ENCODE assay signal across 9 cellular contexts in the genomic region with DNA sequence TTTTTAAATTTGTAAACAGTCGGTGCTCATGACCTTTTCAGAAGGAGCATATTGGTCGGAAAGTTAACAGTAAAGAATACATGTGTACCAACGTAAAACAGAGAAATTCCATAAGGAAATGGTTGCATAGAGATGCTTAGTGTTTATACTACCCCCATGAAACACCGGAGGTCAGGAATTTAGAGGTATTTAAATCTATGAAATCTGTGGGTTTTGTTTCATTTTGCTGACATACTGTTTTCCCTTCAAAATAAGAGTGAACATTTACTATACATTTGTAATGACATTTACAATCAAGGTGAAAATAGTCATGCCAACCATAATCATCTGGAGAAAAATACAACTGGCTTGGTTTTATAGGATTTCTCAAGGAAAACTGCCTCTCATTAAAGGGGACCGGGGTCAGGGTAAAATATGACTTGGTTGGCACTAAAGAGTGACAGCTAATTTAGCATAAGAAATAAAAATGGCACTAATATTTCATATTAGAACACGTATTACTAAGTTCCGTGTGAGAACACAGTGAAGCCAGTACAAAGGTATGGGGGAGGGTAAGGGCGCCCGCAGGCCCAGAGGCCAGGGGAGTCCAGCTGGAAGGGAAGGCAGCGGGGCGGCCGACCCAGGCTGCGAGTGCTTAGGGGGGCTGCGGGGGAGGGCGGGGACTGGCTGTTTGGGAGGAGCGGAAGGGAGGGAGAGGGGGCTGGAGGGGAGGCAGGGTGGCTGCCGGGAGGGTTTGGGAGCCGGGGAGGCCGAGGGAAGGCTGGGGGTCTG. TPM values are rescaled to one million over a fixed set of nuclear protein-coding genes. Genes with fewer than 3 reads are reported as not detected.
DNase-seq lines count a peak whose midpoint lies in the region; ATAC-seq, FAIRE-seq and TF ChIP-seq lines count a peak whose summit lies in the region.
"Had no signal": no experiment of that assay in that cellular context is flagged by ENCODE, and none has a peak within 500 bp of the region (broad histone marks: within the 10 kb centered on the region; RNA-seq: fewer than 3 reads in every experiment).

No MANE protein-coding gene starts in this region.

- H3K27ac Mint-ChIP-seq in activated naive CD4-positive, alpha-beta T cell treated with anti-CD3 and anti-CD28 coated beads for 36 hours, result peak overlapping the region; percentile 99
- H3K27ac Mint-ChIP-seq in neural crest cell (ENCODE audit: unreplicated experiment), result peak overlapping the region; percentile 97

- H3K4me3 Mint-ChIP-seq in activated naive CD4-positive, alpha-beta T cell treated with anti-CD3 and anti-CD28 coated beads for 36 hours, result peak overlapping the region; percentile 97
- peak overlapping the region; percentile 89 for H3K4me3 Mint-ChIP-seq in neural crest cell

- H3K36me3 Mint-ChIP-seq in activated naive CD4-positive, alpha-beta T cell treated with anti-CD3 and anti-CD28 coated beads for 36 hours (ENCODE audit: low read depth), result peaks cover 27% of the 10 kb centered on the region
- peaks cover 2% of the 10 kb centered on the region for H3K36me3 Mint-ChIP-seq in neural crest cell (ENCODE audit: low read depth)

- intact Hi-C loops in activated naive CD4-positive, alpha-beta T cell treated with anti-CD3 and anti-CD28 coated beads for 36 hours (cut with micrococcal nuclease), result loop anchor here (1.0 to 5.0 kb wide), 6 partner anchors 41 to 1297 kb away; a partner anchor contains a TSS

- DNase-seq in activated naive CD4-positive, alpha-beta T cell treated with anti-CD3 and anti-CD28 coated beads for 36 hours, result peak; percentile 36
- no peak for DNase-seq in activated naive CD4-positive, alpha-beta T cell treated with Interleukin-2 at 50 U/mL for 16 hours
- DNase-seq in NCI-H2171 (lab: John Stamatoyannopoulos, UW) (peak; percentile 42), frontal cortex (ENCODE audit: low spot score in 2 of 2) (peak; percentile 23 to 54), neural crest cell (ENCODE audit: low read depth, low spot score) (peak; percentile 61)
- peak; percentile 13 for DNase-seq in activated T-helper 9 cell treated with anti-CD3 and anti-CD28 coated beads, Interleukin-2, amount 50 U/mL, for 16 hours (ENCODE audit: low read depth)
- DNase-seq in activated effector memory CD4-positive, alpha-beta T cell treated with Interleukin-2 at 50 U/mL for 16 hours, result no peak

- peaks cover 59% of the 10 kb centered on the region for H3K4me1 Mint-ChIP-seq in activated naive CD4-positive, alpha-beta T cell treated with anti-CD3 and anti-CD28 coated beads for 36 hours (ENCODE audit: low read depth)
- H3K4me1 Mint-ChIP-seq in neural crest cell, result peaks cover 57% of the 10 kb centered on the region

- H3K27me3 Mint-ChIP-seq in activated naive CD4-positive, alpha-beta T cell treated with anti-CD3 and anti-CD28 coated beads for 36 hours (ENCODE audit: low read depth), result no peaks in the 10 kb centered on the region
- no peaks in the 10 kb centered on the region for H3K27me3 Mint-ChIP-seq in neural crest cell (ENCODE audit: low read depth)

- peaks cover 2% of the 10 kb centered on the region for H3K9me3 Mint-ChIP-seq in activated naive CD4-positive, alpha-beta T cell treated with anti-CD3 and anti-CD28 coated beads for 36 hours
- H3K9me3 Mint-ChIP-seq in neural crest cell, result no peaks in the 10 kb centered on the region

- CTCF ChIA-PET in activated naive CD4-positive, alpha-beta T cell treated with anti-CD3 and anti-CD28 coated beads for 36 hours (lab: Charles Lee), result interaction anchor here (0.6 to 2.0 kb wide), 3 partner anchors 82 to 170 kb away, joined by 3 to 6 read pairs (median 3); no protein-coding TSS in a partner anchor

- ATAC-seq in HG02678 (IDR thresholded peaks at IDR 0.05; ENCODE audit: unreplicated experiment), result peak; percentile 7

- no peak for FAIRE-seq in frontal cortex (lab: Jason Lieb, UNC)

- TF ChIP-seq CTCF in neural crest cell (conservative IDR thresholded peaks at IDR 0.05), result no peak

RNA-seq across cellular contexts. Expression of a gene that starts 1.1 kb away (rescaled TPM):
- not detected for total RNA-seq in activated naive CD4-positive, alpha-beta T cell treated with anti-CD3 and anti-CD28 coated beads for 36 hours
- under 0.01 TPM for total RNA-seq in frontal cortex
- not detected in 2 replicates for total RNA-seq in neural crest cell
- total RNA-seq: subcutaneous adipose tissue had no signal

Comparison
In these comparisons a context has a peak if more than half of its experiments do, and no peak if none do; other contexts are left out.
1. DNase-seq: peak in activated naive CD4-positive, alpha-beta T cell treated with anti-CD3 and anti-CD28 coated beads for 36 hours (single experiment), NCI-H2171 (single experiment), activated T-helper 9 cell treated with anti-CD3 and anti-CD28 coated beads, Interleukin-2, amount 50 U/mL, for 16 hours (single experiment), frontal cortex (2 of 2) and neural crest cell (single experiment); none in activated naive CD4-positive, alpha-beta T cell treated with Interleukin-2 at 50 U/mL for 16 hours (single experiment) and activated effector memory CD4-positive, alpha-beta T cell treated with Interleukin-2 at 50 U/mL for 16 hours (single experiment).